Comparison of ENCODE assay signal across 26 cellular contexts in the genomic region with DNA sequence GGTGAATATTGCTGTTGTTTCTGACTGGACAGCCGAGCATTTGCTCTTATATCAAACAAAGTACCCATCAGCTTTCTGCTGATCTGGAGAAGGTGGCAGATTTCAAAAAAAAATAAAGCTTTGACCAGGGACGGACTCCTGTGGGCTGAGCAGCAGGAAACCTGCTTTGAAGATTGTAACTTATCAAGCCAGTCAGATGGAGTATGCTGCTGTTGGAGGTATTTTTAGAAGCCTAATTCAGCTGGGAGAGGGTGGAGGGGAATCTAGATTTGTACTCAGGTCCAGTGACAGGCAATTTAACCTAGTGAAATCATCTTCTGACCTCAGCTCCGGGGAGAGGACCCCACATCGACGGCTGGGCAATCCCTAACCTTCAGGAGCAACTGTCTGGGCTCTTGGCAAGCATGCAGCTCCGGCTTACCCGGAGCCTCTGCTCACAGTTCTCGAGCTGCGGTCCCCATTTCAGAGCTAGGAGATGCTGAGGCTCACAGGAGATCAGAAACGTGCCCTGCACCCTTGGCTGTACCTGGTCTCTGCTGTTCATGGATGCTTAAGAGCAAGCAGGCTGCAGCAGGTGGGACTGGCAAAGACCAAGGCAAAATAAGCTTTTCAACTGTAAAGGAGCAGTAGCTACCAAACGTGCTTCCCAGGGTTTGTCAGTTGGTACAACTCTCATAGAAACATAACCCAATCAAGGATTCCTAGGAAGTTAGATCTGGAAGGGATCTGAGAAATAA.
"Had no signal": no experiment of that assay in that cellular context is flagged by ENCODE, and none has a peak within 500 bp of the region (broad histone marks: within the 10 kb centered on the region; RNA-seq: fewer than 3 reads in every experiment).

No MANE protein-coding gene starts in this region.

- ATAC-seq: foreskin keratinocyte; left lobe of liver; lower lobe of right lung; natural killer cell treated with Interleukin-12 subunit alpha and Interleukin-12 subunit beta and Interleukin-15 and Interleukin-18, amount 100 ng/mL, for 72 hours; right lobe of liver; stimulated activated naive B cell treated with anti-CD40 and anti-IgM and Interleukin-4, amounts not matched to agents 10 μg/mL and 1 μg/mL and 100 μg/mL, for 72 hours; stimulated activated naive CD8-positive, alpha-beta T cell treated with anti-CD3 and anti-CD28 coated beads, Interleukin-15, amount 100 ng/mL, for 72 hours had no signal

- DNase-seq: colonic mucosa; dermis blood vessel endothelial cell; effector CD4-positive, alpha-beta T cell; endodermal cell; erythroblast; foreskin keratinocyte; hippocampal formation; kidney glomerular epithelial cell; lower lobe of right lung; midbrain; right lobe of liver; spleen; stimulated activated CD4-positive, alpha-beta T cell treated with anti-CD3 and anti-CD28 coated beads, Interleukin-15, amount 100 ng/mL, for 24 hours; stimulated activated CD4-positive, alpha-beta T cell treated with anti-CD3 and anti-CD28 coated beads, Interleukin-1b, Interleukin-23, amount 100 ng/mL, for 48 hours; stimulated activated CD4-positive, alpha-beta T cell treated with anti-CD3 and anti-CD28 coated beads, Interleukin-4, amount 100 ng/mL, for 24 hours; stimulated activated naive B cell treated with anti-CD40 and anti-IgM and Interleukin-4, amounts not matched to agents 10 μg/mL and 1 μg/mL and 100 μg/mL, for 72 hours; stimulated activated naive CD8-positive, alpha-beta T cell treated with anti-CD3 and anti-CD28 coated beads, Interleukin-15, amount 100 ng/mL, for 72 hours; testis had no signal

- H3K4me1 ChIP-seq: colonic mucosa, foreskin keratinocyte, lower lobe of right lung, parathyroid adenoma, prostate gland, right lobe of liver, spleen, testis, tibial nerve had no signal

- H3K27me3 ChIP-seq: colonic mucosa, right lobe of liver, testis had no signal

- H2AFZ ChIP-seq: parathyroid adenoma had no signal

- H3K4me3 Mint-ChIP-seq: endodermal cell; memory B cell; natural killer cell treated with Interleukin-12 subunit alpha and Interleukin-12 subunit beta and Interleukin-15 and Interleukin-18, amount 100 ng/mL, for 72 hours; stimulated activated naive B cell treated with anti-CD40 and anti-IgM and Interleukin-4, amounts not matched to agents 10 μg/mL and 1 μg/mL and 100 μg/mL, for 72 hours; stimulated activated naive CD8-positive, alpha-beta T cell treated with anti-CD3 and anti-CD28 coated beads, Interleukin-15, amount 100 ng/mL, for 72 hours had no signal

- H3K36me3 Mint-ChIP-seq: memory B cell; natural killer cell treated with Interleukin-12 subunit alpha and Interleukin-12 subunit beta and Interleukin-15 and Interleukin-18, amount 100 ng/mL, for 72 hours; stimulated activated naive B cell treated with anti-CD40 and anti-IgM and Interleukin-4, amounts not matched to agents 10 μg/mL and 1 μg/mL and 100 μg/mL, for 72 hours had no signal

- FAIRE-seq: endothelial cell of umbilical vein, islet of Langerhans had no signal

- H3K9me3 ChIP-seq: colonic mucosa, lower lobe of right lung, prostate gland, right lobe of liver, testis, tibial nerve had no signal

- H3K79me2 ChIP-seq: parathyroid adenoma had no signal

- H3K36me3 ChIP-seq: colonic mucosa, lower lobe of right lung, prostate gland, right lobe of liver, spleen, tibial nerve had no signal

- H3K9me3 Mint-ChIP-seq: natural killer cell treated with Interleukin-12 subunit alpha and Interleukin-12 subunit beta and Interleukin-15 and Interleukin-18, amount 100 ng/mL, for 72 hours had no signal

- H3K27ac Mint-ChIP-seq: endodermal cell; memory B cell; natural killer cell treated with Interleukin-12 subunit alpha and Interleukin-12 subunit beta and Interleukin-15 and Interleukin-18, amount 100 ng/mL, for 72 hours; stimulated activated naive B cell treated with anti-CD40 and anti-IgM and Interleukin-4, amounts not matched to agents 10 μg/mL and 1 μg/mL and 100 μg/mL, for 72 hours had no signal

- H3K4me1 Mint-ChIP-seq: memory B cell; stimulated activated naive CD8-positive, alpha-beta T cell treated with anti-CD3 and anti-CD28 coated beads, Interleukin-15, amount 100 ng/mL, for 72 hours had no signal

- H3K9ac ChIP-seq: parathyroid adenoma had no signal

- H3K4me3 ChIP-seq: colonic mucosa, lower lobe of right lung, prostate gland, right lobe of liver, spleen, testis, tibial nerve had no signal

- H3K27ac ChIP-seq: colonic mucosa, foreskin keratinocyte, lower lobe of right lung, parathyroid adenoma, prostate gland, right lobe of liver, spleen, testis, tibial nerve had no signal

- H3K27me3 Mint-ChIP-seq: stimulated activated naive B cell treated with anti-CD40 and anti-IgM and Interleukin-4, amounts not matched to agents 10 μg/mL and 1 μg/mL and 100 μg/mL, for 72 hours had no signal
